ENCODE assay signal across 1 cellular context in the genomic region with DNA sequence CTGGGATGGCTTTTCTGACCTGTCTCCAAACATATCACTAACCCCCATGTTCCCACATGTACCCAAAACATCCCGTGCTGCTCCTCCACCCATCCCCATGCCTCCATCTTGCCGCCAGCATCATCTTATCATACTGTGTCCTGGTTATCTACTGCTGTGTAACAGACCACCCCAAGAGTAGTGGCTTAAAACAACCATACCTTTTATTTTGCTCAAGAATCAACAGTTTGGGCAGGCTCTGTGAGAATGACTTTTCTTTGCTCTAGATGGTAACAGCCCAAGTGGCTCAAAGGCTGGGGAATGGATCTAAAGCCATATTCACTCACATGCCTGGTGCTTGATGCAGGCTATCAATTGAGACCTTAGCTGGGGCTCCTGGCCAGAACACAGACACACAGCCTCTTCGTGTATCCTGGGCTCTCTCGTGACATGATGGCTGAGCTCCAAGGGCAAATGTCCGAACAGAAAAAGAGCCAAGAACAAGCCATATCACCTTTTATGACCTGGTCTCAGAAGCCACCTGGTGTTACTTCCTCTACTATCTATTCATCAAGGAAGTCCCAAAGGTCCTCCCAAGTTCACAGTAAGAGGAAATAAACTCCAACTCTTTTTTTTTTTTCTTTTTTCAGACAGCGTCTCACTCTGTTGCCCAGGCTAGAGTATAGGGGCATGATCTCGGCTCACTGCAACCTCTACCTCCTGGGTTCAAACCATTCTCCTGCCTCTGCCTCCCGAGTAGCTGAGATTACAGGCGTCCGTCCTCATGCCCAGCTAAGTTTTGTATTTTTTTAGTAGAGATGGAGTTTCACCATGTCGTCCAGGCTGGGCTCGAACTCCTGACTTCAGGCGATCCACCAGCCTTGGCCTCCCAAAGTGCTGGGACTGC.
TF ChIP-seq lines count a peak whose summit lies in the region.

No MANE protein-coding gene starts in this region.

TF ChIP-seq in K562, 482 proteins besides CTCF, POLR2A, EP300 and RAD21 (continued from another document):
- TF ChIP-seq, protein P1, sequence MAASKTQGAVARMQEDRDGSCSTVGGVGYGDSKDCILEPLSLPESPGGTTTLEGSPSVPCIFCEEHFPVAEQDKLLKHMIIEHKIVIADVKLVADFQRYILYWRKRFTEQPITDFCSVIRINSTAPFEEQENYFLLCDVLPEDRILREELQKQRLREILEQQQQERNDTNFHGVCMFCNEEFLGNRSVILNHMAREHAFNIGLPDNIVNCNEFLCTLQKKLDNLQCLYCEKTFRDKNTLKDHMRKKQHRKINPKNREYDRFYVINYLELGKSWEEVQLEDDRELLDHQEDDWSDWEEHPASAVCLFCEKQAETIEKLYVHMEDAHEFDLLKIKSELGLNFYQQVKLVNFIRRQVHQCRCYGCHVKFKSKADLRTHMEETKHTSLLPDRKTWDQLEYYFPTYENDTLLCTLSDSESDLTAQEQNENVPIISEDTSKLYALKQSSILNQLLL (CRISPR knock-in tag; IDR thresholded peaks at IDR 0.05; ENCODE audit: borderline replicate concordance): no peak
- TF ChIP-seq TFAM (CRISPR knock-in tag; conservative IDR thresholded peaks at IDR 0.05): no peak
- TF ChIP-seq, protein P2, sequence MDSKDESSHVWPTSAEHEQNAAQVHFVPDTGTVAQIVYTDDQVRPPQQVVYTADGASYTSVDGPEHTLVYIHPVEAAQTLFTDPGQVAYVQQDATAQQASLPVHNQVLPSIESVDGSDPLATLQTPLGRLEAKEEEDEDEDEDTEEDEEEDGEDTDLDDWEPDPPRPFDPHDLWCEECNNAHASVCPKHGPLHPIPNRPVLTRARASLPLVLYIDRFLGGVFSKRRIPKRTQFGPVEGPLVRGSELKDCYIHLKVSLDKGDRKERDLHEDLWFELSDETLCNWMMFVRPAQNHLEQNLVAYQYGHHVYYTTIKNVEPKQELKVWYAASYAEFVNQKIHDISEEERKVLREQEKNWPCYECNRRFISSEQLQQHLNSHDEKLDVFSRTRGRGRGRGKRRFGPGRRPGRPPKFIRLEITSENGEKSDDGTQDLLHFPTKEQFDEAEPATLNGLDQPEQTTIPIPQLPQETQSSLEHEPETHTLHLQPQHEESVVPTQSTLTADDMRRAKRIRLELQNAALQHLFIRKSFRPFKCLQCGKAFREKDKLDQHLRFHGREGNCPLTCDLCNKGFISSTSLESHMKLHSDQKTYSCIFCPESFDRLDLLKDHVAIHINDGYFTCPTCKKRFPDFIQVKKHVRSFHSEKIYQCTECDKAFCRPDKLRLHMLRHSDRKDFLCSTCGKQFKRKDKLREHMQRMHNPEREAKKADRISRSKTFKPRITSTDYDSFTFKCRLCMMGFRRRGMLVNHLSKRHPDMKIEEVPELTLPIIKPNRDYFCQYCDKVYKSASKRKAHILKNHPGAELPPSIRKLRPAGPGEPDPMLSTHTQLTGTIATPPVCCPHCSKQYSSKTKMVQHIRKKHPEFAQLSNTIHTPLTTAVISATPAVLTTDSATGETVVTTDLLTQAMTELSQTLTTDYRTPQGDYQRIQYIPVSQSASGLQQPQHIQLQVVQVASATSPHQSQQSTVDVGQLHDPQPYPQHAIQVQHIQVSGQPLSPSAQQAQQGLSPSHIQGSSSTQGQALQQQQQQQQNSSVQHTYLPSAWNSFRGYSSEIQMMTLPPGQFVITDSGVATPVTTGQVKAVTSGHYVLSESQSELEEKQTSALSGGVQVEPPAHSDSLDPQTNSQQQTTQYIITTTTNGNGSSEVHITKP (IDR thresholded peaks at IDR 0.05; ENCODE audit: partially characterized antibody): no peak
- peak; percentile 74 for TF ChIP-seq ZNF134 (CRISPR knock-in tag; conservative IDR thresholded peaks at IDR 0.05)
- TF ChIP-seq ZNF184 (CRISPR knock-in tag; IDR thresholded peaks at IDR 0.05): no peak
